ENCODE assay signal across 9 cellular contexts in the genomic region with DNA sequence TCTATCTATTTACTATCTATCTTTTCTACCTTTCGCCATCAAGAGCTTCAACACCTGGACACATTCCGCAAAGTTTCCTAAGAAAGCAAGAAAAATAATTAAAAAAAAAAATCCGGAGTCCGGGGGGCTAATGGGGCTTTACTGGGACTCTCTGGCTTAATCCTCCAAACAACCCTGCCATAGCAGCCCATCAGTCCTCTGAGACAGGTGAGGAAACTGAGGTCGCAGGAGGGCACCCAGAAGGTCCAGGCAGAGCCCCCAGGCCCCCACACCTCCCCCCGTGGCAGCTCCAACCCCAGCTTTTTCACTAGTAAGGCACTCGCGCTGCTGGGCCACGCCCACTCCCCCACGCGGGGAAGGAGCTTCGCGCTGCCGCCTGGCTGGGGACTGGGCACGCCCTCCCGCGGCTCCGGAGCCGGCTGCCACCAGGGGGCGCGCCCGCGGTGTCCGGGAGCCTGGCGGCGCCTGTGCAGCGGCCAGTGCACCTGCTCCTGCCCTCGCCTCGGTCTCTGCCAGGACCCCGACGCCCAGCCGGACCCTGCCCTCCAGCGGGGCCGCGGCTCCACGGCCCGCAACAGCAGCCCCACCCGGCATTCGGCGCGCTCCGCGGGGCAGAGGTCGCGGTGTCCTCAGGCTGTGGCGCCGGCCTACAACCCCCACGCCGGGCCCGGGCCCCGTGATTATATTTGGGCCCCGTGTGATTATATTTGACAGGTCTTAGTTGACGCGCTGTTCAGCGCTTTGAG. TPM values are rescaled to one million over a fixed set of nuclear protein-coding genes. Genes with fewer than 3 reads are reported as not detected.
DNase-seq lines count a peak whose midpoint lies in the region; ATAC-seq and TF ChIP-seq lines count a peak whose summit lies in the region.
"Had no signal": no experiment of that assay in that cellular context is flagged by ENCODE, and none has a peak within 500 bp of the region (broad histone marks: within the 10 kb centered on the region; RNA-seq: fewer than 3 reads in every experiment).

No MANE protein-coding gene starts in this region.

- H3K27ac ChIP-seq in RWPE1 (no peak overlapping the region), testis (no peak overlapping the region)

- peak; percentile 73 for DNase-seq in CD14-positive monocyte (ENCODE audit: low spot score)
- peak; percentile 78 for DNase-seq in HEK293T (ENCODE audit: extremely low spot score)
- peak; percentile 52 for DNase-seq in RWPE1 (ENCODE audit: low spot score)
- peak; percentile 82 for DNase-seq in activated T-helper 1 cell treated with anti-CD3 and anti-CD28 coated beads, Interleukin-12 subunit alpha, Interleukin-12 subunit beta, Interleukin-2, Interleukin-4 antibody, amounts not matched to agents 30 ng/mL and 10 ng/mL and 1 ng/mL, durations not matched to agents 14 hours and 24 hours and 36 hours (ENCODE audit: low spot score)
- DNase-seq in fibroblast of the aortic adventitia (ENCODE audit: low read depth), result peak; percentile 17
- peak; percentile 42 for DNase-seq in omental fat pad (ENCODE audit: low spot score)
- peak; percentile 76 for DNase-seq in testis

- no peaks in the 10 kb centered on the region for H3K36me3 Mint-ChIP-seq in CD14-positive monocyte
- H3K36me3 Mint-ChIP-seq in activated T-helper 1 cell treated with anti-CD3 and anti-CD28 coated beads, Interleukin-12 subunit alpha, Interleukin-12 subunit beta, Interleukin-2, Interleukin-4 antibody, amounts not matched to agents 30 ng/mL and 10 ng/mL and 1 ng/mL, durations not matched to agents 14 hours and 24 hours and 36 hours (ENCODE audit: low read depth), result no peaks in the 10 kb centered on the region
- H3K36me3 Mint-ChIP-seq: IgD-negative memory B cell had no signal

- H3K4me1 Mint-ChIP-seq in CD14-positive monocyte, result peaks cover 24% of the 10 kb centered on the region
- peaks cover 8% of the 10 kb centered on the region for H3K4me1 Mint-ChIP-seq in activated T-helper 1 cell treated with anti-CD3 and anti-CD28 coated beads, Interleukin-12 subunit alpha, Interleukin-12 subunit beta, Interleukin-2, Interleukin-4 antibody, amounts not matched to agents 30 ng/mL and 10 ng/mL and 1 ng/mL, durations not matched to agents 14 hours and 24 hours and 36 hours (ENCODE audit: low read depth)

- TF ChIP-seq CTCF in CD14-positive monocyte (IDR thresholded peaks at IDR 0.05), result peak; percentile 89
- TF ChIP-seq CTCF in RWPE1 (conservative IDR thresholded peaks at IDR 0.05; ENCODE audit: low read depth), result peak; percentile 92
- peak; percentile 46 for TF ChIP-seq CTCF in fibroblast of the aortic adventitia (IDR thresholded peaks at IDR 0.05; ENCODE audit: insufficient read depth, low read length)
- TF ChIP-seq CTCF in omental fat pad (IDR thresholded peaks at IDR 0.05), result peak in 1 of 3 donors; percentile 76
- TF ChIP-seq CTCF in testis (IDR thresholded peaks at IDR 0.05), result peak; percentile 62 to 83 (median 81)

- intact Hi-C loops in CD14-positive monocyte (cut with micrococcal nuclease) (no loop called here), testis (cut with DNase I; ENCODE audit: low total_unique reads) (no loop called here)
- intact Hi-C loops in activated T-helper 1 cell treated with anti-CD3 and anti-CD28 coated beads, Interleukin-12 subunit alpha, Interleukin-12 subunit beta, Interleukin-2, Interleukin-4 antibody, amounts not matched to agents 30 ng/mL and 10 ng/mL and 1 ng/mL, durations not matched to agents 14 hours and 24 hours and 36 hours (cut with micrococcal nuclease), result loop anchor here (1.0 kb wide), 1 partner anchor 107 kb away; no protein-coding TSS in a partner anchor

- no peak overlapping the region for H3K27ac Mint-ChIP-seq in CD14-positive monocyte
- no peak overlapping the region for H3K27ac Mint-ChIP-seq in activated T-helper 1 cell treated with anti-CD3 and anti-CD28 coated beads, Interleukin-12 subunit alpha, Interleukin-12 subunit beta, Interleukin-2, Interleukin-4 antibody, amounts not matched to agents 30 ng/mL and 10 ng/mL and 1 ng/mL, durations not matched to agents 14 hours and 24 hours and 36 hours

- no peaks in the 10 kb centered on the region for H3K36me3 ChIP-seq in testis (ENCODE audit: low read depth, missing control alignments)

- CTCF ChIA-PET in HEK293T (lab: Yijun Ruan, JAX) (interaction anchor here (1.0 kb wide), 2 partner anchors 35 to 43 kb away, joined by 3 to 5 read pairs; no protein-coding TSS in a partner anchor), RWPE1 (lab: Yijun Ruan, JAX) (interaction anchor here (0.6 to 1.1 kb wide), 5 partner anchors 34 to 133 kb away, joined by 3 to 5 read pairs (median 3); no protein-coding TSS in a partner anchor)

- no peaks in the 10 kb centered on the region for H3K4me1 ChIP-seq in testis

- no peaks in the 10 kb centered on the region for H3K9me3 Mint-ChIP-seq in CD14-positive monocyte
- H3K9me3 Mint-ChIP-seq in activated T-helper 1 cell treated with anti-CD3 and anti-CD28 coated beads, Interleukin-12 subunit alpha, Interleukin-12 subunit beta, Interleukin-2, Interleukin-4 antibody, amounts not matched to agents 30 ng/mL and 10 ng/mL and 1 ng/mL, durations not matched to agents 14 hours and 24 hours and 36 hours, result no peaks in the 10 kb centered on the region
- H3K9me3 Mint-ChIP-seq: IgD-negative memory B cell had no signal

- H3K9me3 ChIP-seq in testis, result no peaks in the 10 kb centered on the region

- 10 to 11% methylated on average over 38 to 47 of the region's 55 CpGs for WGBS in testis, 2 donors

- POLR2A ChIA-PET in HEK293T (lab: Yijun Ruan, JAX), result no interaction called here
- POLR2A ChIA-PET in RWPE1 (lab: Yijun Ruan, JAX; ENCODE audit: low non-redundant PET), result no interaction called here

- peak overlapping the region; percentile 34 to 46 for H3K4me3 Mint-ChIP-seq in CD14-positive monocyte
- no peak overlapping the region for H3K4me3 Mint-ChIP-seq in activated T-helper 1 cell treated with anti-CD3 and anti-CD28 coated beads, Interleukin-12 subunit alpha, Interleukin-12 subunit beta, Interleukin-2, Interleukin-4 antibody, amounts not matched to agents 30 ng/mL and 10 ng/mL and 1 ng/mL, durations not matched to agents 14 hours and 24 hours and 36 hours

- H3K27me3 Mint-ChIP-seq in CD14-positive monocyte (ENCODE audit: low read depth in 3 of 3), result peaks cover 0 to 4% (median 0%) of the 10 kb centered on the region in 3 donors
- H3K27me3 Mint-ChIP-seq in activated T-helper 1 cell treated with anti-CD3 and anti-CD28 coated beads, Interleukin-12 subunit alpha, Interleukin-12 subunit beta, Interleukin-2, Interleukin-4 antibody, amounts not matched to agents 30 ng/mL and 10 ng/mL and 1 ng/mL, durations not matched to agents 14 hours and 24 hours and 36 hours (ENCODE audit: insufficient read depth), result peaks cover 26% of the 10 kb centered on the region

- H3K4me3 ChIP-seq in fibroblast of the aortic adventitia (ENCODE audit: low read depth, low read length), result no peak overlapping the region
- H3K4me3 ChIP-seq in testis, result no peak overlapping the region

- ATAC-seq in omental fat pad (ENCODE audit: low FRiP score) (peak; percentile 76), GM18867 (IDR thresholded peaks at IDR 0.05; ENCODE audit: unreplicated experiment) (no peak)

- H3K27me3 ChIP-seq in testis, result no peaks in the 10 kb centered on the region

- no peak for TF ChIP-seq POLR2A in testis (IDR thresholded peaks at IDR 0.05)

TF ChIP-seq in HEK293T, 16 proteins besides CTCF, POLR2A, EP300 and RAD21:
- no peak for TF ChIP-seq SP1 (IDR thresholded peaks at IDR 0.05)
- no peak for TF ChIP-seq FOXA1 (IDR thresholded peaks at IDR 0.05)
- no peak for TF ChIP-seq SUZ12 (IDR thresholded peaks at IDR 0.05)
- no peak for TF ChIP-seq PKNOX1 (IDR thresholded peaks at IDR 0.05)
- no peak for TF ChIP-seq ARNT (IDR thresholded peaks at IDR 0.05)
- TF ChIP-seq FOXM1 (IDR thresholded peaks at IDR 0.05; ENCODE audit: borderline replicate concordance), result no peak
- no peak for TF ChIP-seq CTBP1 (IDR thresholded peaks at IDR 0.05; ENCODE audit: borderline replicate concordance)
- TF ChIP-seq FOXK2 (IDR thresholded peaks at IDR 0.05), result no peak
- no peak for TF ChIP-seq BHLHE40 (IDR thresholded peaks at IDR 0.05; ENCODE audit: borderline replicate concordance)
- TF ChIP-seq ELF4 (IDR thresholded peaks at IDR 0.05), result no peak
- no peak for TF ChIP-seq L3MBTL2 (conservative IDR thresholded peaks at IDR 0.05)
- no peak for TF ChIP-seq TARDBP (IDR thresholded peaks at IDR 0.05)
- no peak for TF ChIP-seq ZNF384 (IDR thresholded peaks at IDR 0.05)
- no peak for TF ChIP-seq LEF1 (IDR thresholded peaks at IDR 0.05; ENCODE audit: borderline replicate concordance)

RNA-seq across cellular contexts. Expression of gene SAMD11, which starts 54.1 kb away (rescaled TPM):
- polyA plus RNA-seq in CD14-positive monocyte, result not detected
- not detected in 2 replicates for total RNA-seq in activated T-helper 1 cell treated with anti-CD3 and anti-CD28 coated beads, Interleukin-12 subunit alpha, Interleukin-12 subunit beta, Interleukin-2, Interleukin-4 antibody, amounts not matched to agents 30 ng/mL and 10 ng/mL and 1 ng/mL, durations not matched to agents 14 hours and 24 hours and 36 hours
- total RNA-seq in fibroblast of the aortic adventitia (ENCODE audit: low replicate concordance), result 1.6 and 12.4 TPM in 2 replicates
- total RNA-seq in omental fat pad, result 1 to 10 TPM in 3 of 4 donors, under 1 TPM in 1; 0.96 to 7.7 (median 1.3) TPM
- total RNA-seq in testis, result 10 to 100 TPM; 36.9 to 47.2 TPM
- 7.9 TPM for polyA plus RNA-seq in testis (ENCODE audit: insufficient read depth, low read depth, low replicate concordance)
- polyA plus RNA-seq: IgD-negative memory B cell had no signal

Comparison
In these comparisons a context has a peak if more than half of its experiments do, and no peak if none do; other contexts are left out.
1. DNase-seq: peak in every context shown above with its lines; median percentile 82 in activated T-helper 1 cell treated with anti-CD3 and anti-CD28 coated beads, Interleukin-12 subunit alpha, Interleukin-12 subunit beta, Interleukin-2, Interleukin-4 antibody, amounts not matched to agents 30 ng/mL and 10 ng/mL and 1 ng/mL, durations not matched to agents 14 hours and 24 hours and 36 hours; 78 in HEK293T; 76 in testis; 73 in CD14-positive monocyte; 52 in RWPE1; 42 in omental fat pad; 17 in fibroblast of the aortic adventitia.